19 cellular contexts compared by ENCODE assay signal in the genomic region with DNA sequence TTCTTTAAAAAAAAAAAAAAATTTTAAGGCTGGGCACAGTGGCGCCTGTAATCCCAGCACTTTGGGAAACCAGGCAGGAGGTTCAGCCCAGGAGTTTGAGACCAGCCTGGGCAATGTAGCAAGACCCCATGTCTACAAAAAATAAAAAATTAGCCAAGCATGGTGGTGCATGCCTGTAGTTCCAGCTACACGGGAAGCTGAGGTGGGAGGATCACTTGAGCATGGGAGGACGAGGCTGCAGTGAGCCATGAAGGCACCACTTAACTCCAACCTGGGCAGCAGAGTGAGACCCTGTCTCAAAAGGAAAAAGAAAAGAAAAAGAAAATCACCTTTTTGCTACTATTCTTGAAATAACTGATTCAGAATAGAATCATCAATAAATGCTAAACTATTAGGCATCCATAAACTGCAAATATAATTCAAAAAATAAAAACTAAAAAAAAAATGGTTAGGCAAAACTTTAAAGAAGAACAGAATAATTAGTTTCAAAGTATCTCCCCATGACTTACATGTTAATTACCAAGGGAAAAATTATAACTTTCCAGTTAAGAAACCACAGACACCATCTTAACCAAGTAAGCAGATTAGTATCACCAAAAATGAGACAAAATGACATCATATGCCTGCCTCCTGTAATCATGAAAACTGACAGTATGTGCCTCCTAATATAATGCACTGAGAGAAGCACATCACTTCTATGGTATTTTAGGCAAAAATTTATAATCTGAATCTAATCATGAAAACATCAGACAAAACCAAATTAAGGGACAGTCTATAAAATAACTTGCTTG.
A peak's percentile ranks its signal among the peaks of the same experiment; 100 is the strongest.
DNase-seq lines count a peak whose midpoint lies in the region; ATAC-seq and TF ChIP-seq lines count a peak whose summit lies in the region.
"Had no signal": no experiment of that assay in that cellular context is flagged by ENCODE, and none has a peak within 500 bp of the region (broad histone marks: within the 10 kb centered on the region; RNA-seq: fewer than 3 reads in every experiment).

No MANE protein-coding gene starts in this region.

- H3K36me3 Mint-ChIP-seq in natural killer cell treated with Interleukin-12 subunit alpha and Interleukin-12 subunit beta and Interleukin-15 and Interleukin-18, amount 100 ng/mL, for 72 hours, result peaks cover 5% of the 10 kb centered on the region
- H3K36me3 Mint-ChIP-seq in natural killer cell, result no peaks in the 10 kb centered on the region
- H3K36me3 Mint-ChIP-seq in activated naive CD8-positive, alpha-beta T cell treated with anti-CD3 and anti-CD28 coated beads for 36 hours, result peaks cover 8% of the 10 kb centered on the region

- peaks cover 7 to 15% of the 10 kb centered on the region in 2 donors for H3K4me1 Mint-ChIP-seq in natural killer cell treated with Interleukin-12 subunit alpha and Interleukin-12 subunit beta and Interleukin-15 and Interleukin-18, amount 100 ng/mL, for 72 hours (ENCODE audit: low read depth in 2 of 2)
- H3K4me1 Mint-ChIP-seq in natural killer cell, result no peaks in the 10 kb centered on the region
- H3K4me1 Mint-ChIP-seq in activated naive CD8-positive, alpha-beta T cell treated with anti-CD3 and anti-CD28 coated beads for 36 hours, result peaks cover 29% of the 10 kb centered on the region
- H3K4me1 Mint-ChIP-seq in stimulated activated naive CD8-positive, alpha-beta T cell treated with anti-CD3 and anti-CD28 coated beads, Interleukin-15, amount 100 ng/mL, for 72 hours, result peaks cover 29% of the 10 kb centered on the region

- no peak for TF ChIP-seq CTCF in natural killer cell (IDR thresholded peaks at IDR 0.05)

- peak; percentile 35 to 84 for ATAC-seq in activated CD4-positive, CD25-positive, alpha-beta regulatory T cell treated with anti-CD3 and anti-CD28 coated beads, Interleukin-2, amount 50 U/mL, for 24 hours
- ATAC-seq in natural killer cell treated with Interleukin-12 subunit alpha and Interleukin-12 subunit beta and Interleukin-15 and Interleukin-18, amount 100 ng/mL, for 72 hours, result peak; percentile 49 to 57
- no peak for ATAC-seq in natural killer cell
- ATAC-seq in stimulated activated naive CD8-positive, alpha-beta T cell treated with anti-CD3 and anti-CD28 coated beads, Interleukin-15, amount 100 ng/mL, for 72 hours, result peak; percentile 81

- DNase-seq in activated CD4-positive, CD25-positive, alpha-beta regulatory T cell treated with anti-CD3 and anti-CD28 coated beads, Interleukin-2, amount 50 U/mL, for 72 hours, result no peak
- DNase-seq in natural killer cell treated with Interleukin-12 subunit alpha and Interleukin-12 subunit beta and Interleukin-15 and Interleukin-18, amount 100 ng/mL, for 72 hours (ENCODE audit: low spot score), result no peak
- no peak for DNase-seq in natural killer cell
- no peak for DNase-seq in activated naive CD8-positive, alpha-beta T cell treated with anti-CD3 and anti-CD28 coated beads for 36 hours
- no peak for DNase-seq in stimulated activated naive CD8-positive, alpha-beta T cell treated with anti-CD3 and anti-CD28 coated beads, Interleukin-15, amount 100 ng/mL, for 72 hours
- no peak for DNase-seq in KBM-7
- no peak for DNase-seq in stimulated activated CD4-positive, alpha-beta T cell treated with anti-CD3 and anti-CD28 coated beads, Interleukin-4, amount 100 ng/mL, for 1 hour
- DNase-seq: 8988T; BE2C; Calu3; CD4-positive, alpha-beta T cell; DMS53; KG1; NCI-H1436; NCI-H2029 treated with DMSO at 0.1 percent for 48 hours; NCI-H2171 treated with DMSO at 0.1 percent for 48 hours; NCI-H446 treated with DMSO at 0.1 percent for 48 hours; NK-92 treated with Interleukin-12 subunit alpha and Interleukin-12 subunit beta, amount 100 ng/mL, for 24 hours had no signal

- in situ Hi-C loops in KBM-7 (cut with MboI; ENCODE audit: low pct_unique_long_range_greater_than_20kb, low sequenced_read_pairs), result no loop called here

- no peaks in the 10 kb centered on the region for H3K9me3 Mint-ChIP-seq in natural killer cell treated with Interleukin-12 subunit alpha and Interleukin-12 subunit beta and Interleukin-15 and Interleukin-18, amount 100 ng/mL, for 72 hours
- H3K9me3 Mint-ChIP-seq in natural killer cell, result no peaks in the 10 kb centered on the region
- H3K9me3 Mint-ChIP-seq in activated naive CD8-positive, alpha-beta T cell treated with anti-CD3 and anti-CD28 coated beads for 36 hours, result no peaks in the 10 kb centered on the region
- H3K9me3 Mint-ChIP-seq in stimulated activated naive CD8-positive, alpha-beta T cell treated with anti-CD3 and anti-CD28 coated beads, Interleukin-15, amount 100 ng/mL, for 72 hours, result no peaks in the 10 kb centered on the region
- H3K9me3 Mint-ChIP-seq: CD4-positive, alpha-beta T cell had no signal

- peak overlapping the region in 1 of 2 donors; percentile 2 for H3K27ac Mint-ChIP-seq in natural killer cell treated with Interleukin-12 subunit alpha and Interleukin-12 subunit beta and Interleukin-15 and Interleukin-18, amount 100 ng/mL, for 72 hours
- no peak overlapping the region for H3K27ac Mint-ChIP-seq in natural killer cell
- H3K27ac Mint-ChIP-seq in activated naive CD8-positive, alpha-beta T cell treated with anti-CD3 and anti-CD28 coated beads for 36 hours, result peak overlapping the region; percentile 38
- H3K27ac Mint-ChIP-seq in stimulated activated naive CD8-positive, alpha-beta T cell treated with anti-CD3 and anti-CD28 coated beads, Interleukin-15, amount 100 ng/mL, for 72 hours, result no peak overlapping the region
- H3K27ac Mint-ChIP-seq: CD4-positive, alpha-beta T cell had no signal

- no peak overlapping the region for H3K4me3 Mint-ChIP-seq in natural killer cell treated with Interleukin-12 subunit alpha and Interleukin-12 subunit beta and Interleukin-15 and Interleukin-18, amount 100 ng/mL, for 72 hours
- H3K4me3 Mint-ChIP-seq in natural killer cell, result no peak overlapping the region
- H3K4me3 Mint-ChIP-seq in activated naive CD8-positive, alpha-beta T cell treated with anti-CD3 and anti-CD28 coated beads for 36 hours, result no peak overlapping the region
- peak overlapping the region in 1 of 2 donors; percentile 9 for H3K4me3 Mint-ChIP-seq in stimulated activated naive CD8-positive, alpha-beta T cell treated with anti-CD3 and anti-CD28 coated beads, Interleukin-15, amount 100 ng/mL, for 72 hours
- H3K4me3 Mint-ChIP-seq: CD4-positive, alpha-beta T cell had no signal

- intact Hi-C loops in natural killer cell (cut with micrococcal nuclease), result no loop called here

- H3K27me3 Mint-ChIP-seq in natural killer cell treated with Interleukin-12 subunit alpha and Interleukin-12 subunit beta and Interleukin-15 and Interleukin-18, amount 100 ng/mL, for 72 hours, result no peaks in the 10 kb centered on the region
- no peaks in the 10 kb centered on the region for H3K27me3 Mint-ChIP-seq in natural killer cell (ENCODE audit: low read depth in 2 of 2)
- H3K27me3 Mint-ChIP-seq in activated naive CD8-positive, alpha-beta T cell treated with anti-CD3 and anti-CD28 coated beads for 36 hours, result no peaks in the 10 kb centered on the region
- H3K27me3 Mint-ChIP-seq in stimulated activated naive CD8-positive, alpha-beta T cell treated with anti-CD3 and anti-CD28 coated beads, Interleukin-15, amount 100 ng/mL, for 72 hours, result no peaks in the 10 kb centered on the region
- H3K27me3 Mint-ChIP-seq: CD4-positive, alpha-beta T cell had no signal

Comparison
In these comparisons a context has a peak if more than half of its experiments do, and no peak if none do; other contexts are left out.
1. ATAC-seq: peak in activated CD4-positive, CD25-positive, alpha-beta regulatory T cell treated with anti-CD3 and anti-CD28 coated beads, Interleukin-2, amount 50 U/mL, for 24 hours (2 of 2), natural killer cell treated with Interleukin-12 subunit alpha and Interleukin-12 subunit beta and Interleukin-15 and Interleukin-18, amount 100 ng/mL, for 72 hours (2 of 2) and stimulated activated naive CD8-positive, alpha-beta T cell treated with anti-CD3 and anti-CD28 coated beads, Interleukin-15, amount 100 ng/mL, for 72 hours (single experiment); none in natural killer cell (0 of 3).